ENCODE assay signal across 2 cellular contexts in genomic region chr20:41364236-41364855, GRCh38.
TF ChIP-seq lines count a peak whose summit lies in the region.

No MANE protein-coding gene starts in this region.

TF ChIP-seq in HEK293, 187 proteins besides CTCF, POLR2A, EP300 and RAD21:
- no peak for TF ChIP-seq ZSCAN5A (tag by site-specific recombination; IDR thresholded peaks at IDR 0.05)
- TF ChIP-seq ZNF10 (tag by site-specific recombination; IDR thresholded peaks at IDR 0.05), result no peak
- no peak for TF ChIP-seq KLF8 (tag by site-specific recombination; IDR thresholded peaks at IDR 0.05)
- no peak for TF ChIP-seq ZNF521 (tag by site-specific recombination; IDR thresholded peaks at IDR 0.05)
- no peak for TF ChIP-seq BCL11A (tag by site-specific recombination; IDR thresholded peaks at IDR 0.05; ENCODE audit: low read depth)
- TF ChIP-seq ZNF747 (tag by site-specific recombination; IDR thresholded peaks at IDR 0.05), result no peak
- no peak for TF ChIP-seq GLI2 (tag by site-specific recombination; IDR thresholded peaks at IDR 0.05; ENCODE audit: borderline replicate concordance, low read depth)
- TF ChIP-seq ZNF138 (tag by site-specific recombination; IDR thresholded peaks at IDR 0.05; ENCODE audit: borderline replicate concordance), result no peak
- TF ChIP-seq ZNF266 (tag by site-specific recombination; IDR thresholded peaks at IDR 0.05; ENCODE audit: low read depth), result no peak
- 0 out of 2 replicates have a peak, but pooled peaks have one; percentile 23 for TF ChIP-seq GLIS2 (tag by site-specific recombination; IDR thresholded peaks at IDR 0.05)
- peak; percentile 45 for TF ChIP-seq ZNF600 (tag by site-specific recombination; IDR thresholded peaks at IDR 0.05)
- TF ChIP-seq ZNF658 (tag by site-specific recombination; IDR thresholded peaks at IDR 0.05), result no peak
- no peak for TF ChIP-seq ZNF18 (tag by site-specific recombination; IDR thresholded peaks at IDR 0.05)
- TF ChIP-seq, protein P1, sequence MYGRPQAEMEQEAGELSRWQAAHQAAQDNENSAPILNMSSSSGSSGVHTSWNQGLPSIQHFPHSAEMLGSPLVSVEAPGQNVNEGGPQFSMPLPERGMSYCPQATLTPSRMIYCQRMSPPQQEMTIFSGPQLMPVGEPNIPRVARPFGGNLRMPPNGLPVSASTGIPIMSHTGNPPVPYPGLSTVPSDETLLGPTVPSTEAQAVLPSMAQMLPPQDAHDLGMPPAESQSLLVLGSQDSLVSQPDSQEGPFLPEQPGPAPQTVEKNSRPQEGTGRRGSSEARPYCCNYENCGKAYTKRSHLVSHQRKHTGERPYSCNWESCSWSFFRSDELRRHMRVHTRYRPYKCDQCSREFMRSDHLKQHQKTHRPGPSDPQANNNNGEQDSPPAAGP (tag by site-specific recombination; IDR thresholded peaks at IDR 0.05), result no peak

TF ChIP-seq in H1, 55 proteins besides CTCF, POLR2A, EP300 and RAD21:
- TF ChIP-seq HDAC2 (IDR thresholded peaks at IDR 0.05; ENCODE audit: borderline replicate concordance in 1 of 2, low read depth in 2 of 2, low read length in 2 of 2) (no peak), RNF2 (IDR thresholded peaks at IDR 0.05; ENCODE audit: borderline replicate concordance, low read depth, low read length, missing control alignments, poor library complexity, severe bottlenecking) (no peak), NANOG (IDR thresholded peaks at IDR 0.05; ENCODE audit: insufficient read depth, low read depth, low read length, poor library complexity, severe bottlenecking) (no peak), TAF7 (optimal IDR thresholded peaks at IDR 0.05; ENCODE audit: borderline replicate concordance, low read depth, low read length) (no peak), SIN3A (conservative IDR thresholded peaks at IDR 0.05 in 1 of 2, IDR thresholded peaks at IDR 0.05 in 1 of 2; ENCODE audit: low read depth in 1 of 2, low read length in 2 of 2) (no peak), TBP (IDR thresholded peaks at IDR 0.05; ENCODE audit: low read depth, low read length) (no peak), SRF (IDR thresholded peaks at IDR 0.05; ENCODE audit: low read depth, low read length) (no peak), POU5F1 (IDR thresholded peaks at IDR 0.05; ENCODE audit: low read depth, low read length) (no peak), SAP30 (IDR thresholded peaks at IDR 0.05; ENCODE audit: insufficient read depth, insufficient replicate concordance, low read length) (no peak), CREB1 (IDR thresholded peaks at IDR 0.05) (no peak), CTBP2 (IDR thresholded peaks at IDR 0.05; ENCODE audit: borderline replicate concordance, insufficient read depth, insufficient read length, low read length) (no peak), RXRA (IDR thresholded peaks at IDR 0.05; ENCODE audit: insufficient read depth, low read depth, low read length) (no peak), GABPA (IDR thresholded peaks at IDR 0.05; ENCODE audit: borderline replicate concordance, insufficient read depth, low read length) (no peak), CBX5 (IDR thresholded peaks at IDR 0.05; ENCODE audit: low read depth, low read length) (no peak), JUN (IDR thresholded peaks at IDR 0.05; ENCODE audit: low read depth, low read length) (no peak), CBX8 (IDR thresholded peaks at IDR 0.05; ENCODE audit: borderline replicate concordance, low read depth, low read length) (no peak), ASH2L (IDR thresholded peaks at IDR 0.05; ENCODE audit: low read length) (no peak), NRF1 (IDR thresholded peaks at IDR 0.05; ENCODE audit: low read depth, low read length) (no peak)
- TF ChIP-seq, protein P2, sequence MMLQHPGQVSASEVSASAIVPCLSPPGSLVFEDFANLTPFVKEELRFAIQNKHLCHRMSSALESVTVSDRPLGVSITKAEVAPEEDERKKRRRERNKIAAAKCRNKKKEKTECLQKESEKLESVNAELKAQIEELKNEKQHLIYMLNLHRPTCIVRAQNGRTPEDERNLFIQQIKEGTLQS (IDR thresholded peaks at IDR 0.05; ENCODE audit: insufficient read depth, low read depth, low read length), result no peak
